8 cellular contexts compared by ENCODE assay signal in genomic region chr5:134145779-134146581, GRCh38. TPM values are rescaled to one million over a fixed set of nuclear protein-coding genes. Genes with fewer than 3 reads are reported as not detected.
DNase-seq lines count a peak whose midpoint lies in the region; ATAC-seq and TF ChIP-seq lines count a peak whose summit lies in the region.

No MANE protein-coding gene starts in this region.

- H3K4me3 ChIP-seq in SU-DHL-6 (ENCODE audit: insufficient read depth, low read length, poor library complexity, severe bottlenecking), result no peak overlapping the region
- H3K4me3 ChIP-seq in vagina, result no peak overlapping the region

- H3K9me2 ChIP-seq in SU-DHL-6 (replicated peaks; ENCODE audit: insufficient read depth, low read length), result no peaks in the 10 kb centered on the region

- H3K27me3 Mint-ChIP-seq in progenitor cell of endocrine pancreas, result no peaks in the 10 kb centered on the region

- no peaks in the 10 kb centered on the region for H4K20me1 ChIP-seq in SU-DHL-6 (ENCODE audit: low read depth, low read length)

- H3K36me3 Mint-ChIP-seq in activated naive CD4-positive, alpha-beta T cell treated with anti-CD3 and anti-CD28 coated beads, Interleukin-2, amount 50 U/mL, for 72 hours, result peaks cover 14 to 42% of the 10 kb centered on the region in 2 donors
- peaks cover 4% of the 10 kb centered on the region for H3K36me3 Mint-ChIP-seq in progenitor cell of endocrine pancreas (ENCODE audit: insufficient read depth)

- H3K4me3 Mint-ChIP-seq in progenitor cell of endocrine pancreas (ENCODE audit: low read depth), result no peak overlapping the region

- in situ Hi-C loops in KBM-7 (cut with MboI; ENCODE audit: low pct_unique_long_range_greater_than_20kb, low sequenced_read_pairs), result no loop called here

- H3K27ac ChIP-seq in C4-2B (no peak overlapping the region), SU-DHL-6 (ENCODE audit: low read depth, low read length) (no peak overlapping the region), vagina (no peak overlapping the region)

- H3K36me3 ChIP-seq in SU-DHL-6 (ENCODE audit: low read length), result no peaks in the 10 kb centered on the region
- H3K36me3 ChIP-seq in vagina, result peaks cover 0 to 24% of the 10 kb centered on the region in 2 donors

- intact Hi-C loops in Right ventricle myocardium superior (cut with DNase I) (loop anchor here (5.0 kb wide), 2 partner anchors 44 to 104 kb away; no protein-coding TSS in a partner anchor), vagina (cut with DNase I) (no loop called here)

- no peaks in the 10 kb centered on the region for H3K79me2 ChIP-seq in SU-DHL-6 (ENCODE audit: insufficient read depth, low read length)

- H3K27ac Mint-ChIP-seq in activated naive CD4-positive, alpha-beta T cell treated with anti-CD3 and anti-CD28 coated beads, Interleukin-2, amount 50 U/mL, for 72 hours, result peak overlapping the region; percentile 13 to 81
- peak overlapping the region; percentile 49 for H3K27ac Mint-ChIP-seq in progenitor cell of endocrine pancreas

- peaks cover 16% of the 10 kb centered on the region for H3K4me1 ChIP-seq in vagina

- no peaks in the 10 kb centered on the region for H3K9me3 ChIP-seq in SU-DHL-6 (ENCODE audit: insufficient read depth, low read length)
- H3K9me3 ChIP-seq in vagina, result no peaks in the 10 kb centered on the region

- H3K27me3 ChIP-seq in SU-DHL-6 (ENCODE audit: low read length), result no peaks in the 10 kb centered on the region
- no peaks in the 10 kb centered on the region for H3K27me3 ChIP-seq in vagina

- no peak for TF ChIP-seq POLR2A in vagina (IDR thresholded peaks at IDR 0.05)

- H3K9me3 Mint-ChIP-seq in activated naive CD4-positive, alpha-beta T cell treated with anti-CD3 and anti-CD28 coated beads, Interleukin-2, amount 50 U/mL, for 72 hours, result no peaks in the 10 kb centered on the region
- H3K9me3 Mint-ChIP-seq in progenitor cell of endocrine pancreas (ENCODE audit: low read depth), result no peaks in the 10 kb centered on the region

- H3K4me2 ChIP-seq in SU-DHL-6 (ENCODE audit: low read depth, low read length, poor library complexity, severe bottlenecking), result no peak overlapping the region

- H3K9ac ChIP-seq in SU-DHL-6 (ENCODE audit: low read length), result no peak overlapping the region

- peaks cover 11% of the 10 kb centered on the region for H3K4me1 Mint-ChIP-seq in progenitor cell of endocrine pancreas (ENCODE audit: low read depth)

- TF ChIP-seq CTCF in C4-2B (conservative IDR thresholded peaks at IDR 0.05) (peak; percentile 91), SU-DHL-6 (IDR thresholded peaks at IDR 0.05; ENCODE audit: insufficient read depth, low read length, poor library complexity, severe bottlenecking) (peak; percentile 61), progenitor cell of endocrine pancreas (IDR thresholded peaks at IDR 0.05; ENCODE audit: unreplicated experiment) (peak; percentile 92), vagina (IDR thresholded peaks at IDR 0.05) (peak; percentile 70 to 88 (median 87))

- peak; percentile 77 for DNase-seq in KBM-7
- DNase-seq in activated naive CD4-positive, alpha-beta T cell treated with anti-CD3 and anti-CD28 coated beads, Interleukin-2, amount 50 U/mL, for 72 hours (ENCODE audit: low spot score in 2 of 2), result peak; percentile 83 to 90
- DNase-seq in Right ventricle myocardium superior, result peak; percentile 85
- peak; percentile 69 for DNase-seq in progenitor cell of endocrine pancreas (ENCODE audit: low spot score, unreplicated experiment)
- DNase-seq in vagina (ENCODE audit: extremely low spot score in 2 of 2), result peak; percentile 87

- no peak overlapping the region for H2AFZ ChIP-seq in SU-DHL-6 (ENCODE audit: low read depth, low read length, severe bottlenecking)

- ATAC-seq in GM19023 (IDR thresholded peaks at IDR 0.05; ENCODE audit: unreplicated experiment) (peak; percentile 68), Right ventricle myocardium superior (ENCODE audit: poor library complexity) (peak; percentile 86)
- peak; percentile 76 to 77 for ATAC-seq in activated naive CD4-positive, alpha-beta T cell treated with anti-CD3 and anti-CD28 coated beads, Interleukin-2, amount 50 U/mL, for 72 hours

- no peaks in the 10 kb centered on the region for H3F3A ChIP-seq in SU-DHL-6 (ENCODE audit: insufficient read depth)

RNA-seq across cellular contexts. Expression of gene SKP1, which starts 30.8 kb away (rescaled TPM):
- total RNA-seq in activated naive CD4-positive, alpha-beta T cell treated with anti-CD3 and anti-CD28 coated beads, Interleukin-2, amount 50 U/mL, for 72 hours, result 100 to 1,000 TPM; 156 to 291 TPM
- total RNA-seq in Right ventricle myocardium superior, result 424 TPM
- 339 and 358 TPM in 2 replicates for total RNA-seq in progenitor cell of endocrine pancreas
- 147 TPM for total RNA-seq in vagina

RNA-seq across cellular contexts. Expression of gene TCF7, which starts 31.5 kb away (rescaled TPM):
- total RNA-seq in activated naive CD4-positive, alpha-beta T cell treated with anti-CD3 and anti-CD28 coated beads, Interleukin-2, amount 50 U/mL, for 72 hours, result 100 to 1,000 TPM in 1 of 2 donors, 10 to 100 TPM in 1; 93.5 to 229 TPM
- 2.2 TPM for total RNA-seq in Right ventricle myocardium superior
- total RNA-seq in progenitor cell of endocrine pancreas, result 14.4 and 16.6 TPM in 2 replicates
- total RNA-seq in vagina, result 1.7 TPM
